In genomic region chr14:86143248-86143647, GRCh38 we compare ENCODE assay signal across 8 cellular contexts.
"Had no signal": no experiment of that assay in that cellular context is flagged by ENCODE, and none has a peak within 500 bp of the region (broad histone marks: within the 10 kb centered on the region; RNA-seq: fewer than 3 reads in every experiment).

No MANE protein-coding gene starts in this region.

- ATAC-seq: GM12878 had no signal

- DNase-seq: GDM1, GF-D8 had no signal

- FAIRE-seq: G401.6, GM12878, GM12891, GM12892, GM18507, GM19239 had no signal

- H3K4me3 ChIP-seq: GM12878 had no signal
